ENCODE assay signal across 1 cellular context in the genomic region with DNA sequence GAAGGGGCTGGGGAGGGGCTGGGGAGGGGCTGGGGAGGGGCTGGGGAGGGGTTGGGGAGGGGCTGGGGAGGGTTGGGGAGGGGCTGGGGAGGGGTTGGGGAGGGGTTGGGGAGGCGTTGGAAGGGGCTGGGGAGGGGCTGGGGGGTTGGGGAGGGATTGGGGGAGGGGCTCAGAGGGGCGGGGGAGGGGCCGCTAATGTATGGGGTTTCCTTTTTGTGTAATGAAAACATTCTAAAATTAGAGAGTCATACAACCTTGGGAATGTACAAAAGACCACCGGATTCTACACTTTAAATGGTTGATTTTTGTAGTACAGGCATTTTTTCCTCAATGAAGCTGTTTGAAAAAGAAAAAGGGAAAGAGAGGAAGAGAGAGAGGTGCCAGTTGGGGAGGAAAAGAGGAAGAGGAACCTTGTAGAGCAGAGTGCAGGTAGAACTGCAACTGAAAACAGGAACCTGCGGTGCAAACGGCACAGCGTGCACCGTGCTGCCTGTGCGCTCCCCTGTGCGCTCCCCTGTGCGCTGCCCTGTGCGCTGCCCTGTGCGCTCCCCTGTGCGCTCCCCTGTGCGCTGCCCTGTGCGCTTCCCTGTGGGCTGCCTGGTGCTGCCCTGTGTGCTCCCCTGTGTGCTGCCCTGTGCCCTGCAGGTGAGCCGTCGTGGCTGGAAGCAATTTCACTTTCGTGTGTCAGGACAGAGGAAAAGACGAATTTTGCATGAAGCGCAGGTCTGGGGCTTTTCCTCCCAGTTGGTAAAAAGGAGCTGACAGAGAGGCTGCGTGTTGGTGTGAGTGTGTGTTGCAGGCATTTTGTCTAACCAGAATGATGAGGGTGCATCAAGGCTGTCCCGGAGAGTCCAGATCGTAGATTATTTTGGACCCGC.
TF ChIP-seq lines count a peak whose summit lies in the region.

No MANE protein-coding gene starts in this region.

TF ChIP-seq in GM12878, 131 proteins besides CTCF, POLR2A, EP300 and RAD21 (continued from another document):
- TF ChIP-seq, protein P1, sequence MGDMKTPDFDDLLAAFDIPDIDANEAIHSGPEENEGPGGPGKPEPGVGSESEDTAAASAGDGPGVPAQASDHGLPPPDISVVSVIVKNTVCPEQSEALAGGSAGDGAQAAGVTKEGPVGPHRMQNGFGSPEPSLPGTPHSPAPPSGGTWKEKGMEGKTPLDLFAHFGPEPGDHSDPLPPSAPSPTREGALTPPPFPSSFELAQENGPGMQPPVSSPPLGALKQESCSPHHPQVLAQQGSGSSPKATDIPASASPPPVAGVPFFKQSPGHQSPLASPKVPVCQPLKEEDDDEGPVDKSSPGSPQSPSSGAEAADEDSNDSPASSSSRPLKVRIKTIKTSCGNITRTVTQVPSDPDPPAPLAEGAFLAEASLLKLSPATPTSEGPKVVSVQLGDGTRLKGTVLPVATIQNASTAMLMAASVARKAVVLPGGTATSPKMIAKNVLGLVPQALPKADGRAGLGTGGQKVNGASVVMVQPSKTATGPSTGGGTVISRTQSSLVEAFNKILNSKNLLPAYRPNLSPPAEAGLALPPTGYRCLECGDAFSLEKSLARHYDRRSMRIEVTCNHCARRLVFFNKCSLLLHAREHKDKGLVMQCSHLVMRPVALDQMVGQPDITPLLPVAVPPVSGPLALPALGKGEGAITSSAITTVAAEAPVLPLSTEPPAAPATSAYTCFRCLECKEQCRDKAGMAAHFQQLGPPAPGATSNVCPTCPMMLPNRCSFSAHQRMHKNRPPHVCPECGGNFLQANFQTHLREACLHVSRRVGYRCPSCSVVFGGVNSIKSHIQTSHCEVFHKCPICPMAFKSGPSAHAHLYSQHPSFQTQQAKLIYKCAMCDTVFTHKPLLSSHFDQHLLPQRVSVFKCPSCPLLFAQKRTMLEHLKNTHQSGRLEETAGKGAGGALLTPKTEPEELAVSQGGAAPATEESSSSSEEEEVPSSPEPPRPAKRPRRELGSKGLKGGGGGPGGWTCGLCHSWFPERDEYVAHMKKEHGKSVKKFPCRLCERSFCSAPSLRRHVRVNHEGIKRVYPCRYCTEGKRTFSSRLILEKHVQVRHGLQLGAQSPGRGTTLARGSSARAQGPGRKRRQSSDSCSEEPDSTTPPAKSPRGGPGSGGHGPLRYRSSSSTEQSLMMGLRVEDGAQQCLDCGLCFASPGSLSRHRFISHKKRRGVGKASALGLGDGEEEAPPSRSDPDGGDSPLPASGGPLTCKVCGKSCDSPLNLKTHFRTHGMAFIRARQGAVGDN (IDR thresholded peaks at IDR 0.05), result no peak
- TF ChIP-seq, protein P2, sequence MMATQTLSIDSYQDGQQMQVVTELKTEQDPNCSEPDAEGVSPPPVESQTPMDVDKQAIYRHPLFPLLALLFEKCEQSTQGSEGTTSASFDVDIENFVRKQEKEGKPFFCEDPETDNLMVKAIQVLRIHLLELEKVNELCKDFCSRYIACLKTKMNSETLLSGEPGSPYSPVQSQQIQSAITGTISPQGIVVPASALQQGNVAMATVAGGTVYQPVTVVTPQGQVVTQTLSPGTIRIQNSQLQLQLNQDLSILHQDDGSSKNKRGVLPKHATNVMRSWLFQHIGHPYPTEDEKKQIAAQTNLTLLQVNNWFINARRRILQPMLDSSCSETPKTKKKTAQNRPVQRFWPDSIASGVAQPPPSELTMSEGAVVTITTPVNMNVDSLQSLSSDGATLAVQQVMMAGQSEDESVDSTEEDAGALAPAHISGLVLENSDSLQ (IDR thresholded peaks at IDR 0.05), result no peak
